Comparison of ENCODE assay signal across 21 cellular contexts in genomic region chr7:42689626-42690025, GRCh38.
"Had no signal": no experiment of that assay in that cellular context is flagged by ENCODE, and none has a peak within 500 bp of the region (broad histone marks: within the 10 kb centered on the region; RNA-seq: fewer than 3 reads in every experiment).

No MANE protein-coding gene starts in this region.

- H3K27ac ChIP-seq: left ventricle myocardium inferior, lower lobe of right lung, neural progenitor cell, ovary, stomach, thoracic aorta had no signal

- H3K9me3 Mint-ChIP-seq: dendritic cell treated with granulocyte-macrophage colony-stimulating factor and Interleukin-4, amounts not matched to agents 40 ng/mL and 50 ng/mL, for 4 days had no signal

- H3K27me3 Mint-ChIP-seq: dendritic cell treated with granulocyte-macrophage colony-stimulating factor and Interleukin-4, amounts not matched to agents 40 ng/mL and 50 ng/mL, for 4 days had no signal

- H3K4me1 ChIP-seq: left ventricle myocardium inferior, lower lobe of right lung had no signal

- H3K27me3 ChIP-seq: neural progenitor cell, ovary, stomach had no signal

- H3K36me3 Mint-ChIP-seq: immature natural killer cell; natural killer cell treated with Interleukin-12 subunit alpha and Interleukin-12 subunit beta and Interleukin-15 and Interleukin-18, amount 100 ng/mL, for 72 hours had no signal

- ATAC-seq: effector memory CD8-positive, alpha-beta T cell; left cardiac atrium; lower lobe of right lung; natural killer cell treated with Interleukin-12 subunit alpha and Interleukin-12 subunit beta and Interleukin-15 and Interleukin-18, amount 100 ng/mL, for 72 hours; right cardiac atrium had no signal

- H3K4me1 Mint-ChIP-seq: immature natural killer cell had no signal

- H3K27ac Mint-ChIP-seq: dendritic cell treated with granulocyte-macrophage colony-stimulating factor and Interleukin-4, amounts not matched to agents 40 ng/mL and 50 ng/mL, for 4 days; effector memory CD8-positive, alpha-beta T cell; immature natural killer cell; natural killer cell treated with Interleukin-12 subunit alpha and Interleukin-12 subunit beta and Interleukin-15 and Interleukin-18, amount 100 ng/mL, for 72 hours; neural progenitor cell had no signal

- DNase-seq: effector memory CD8-positive, alpha-beta T cell; erythroblast; foreskin fibroblast; immature natural killer cell; left cardiac atrium; left ventricle myocardium inferior; lower lobe of right lung; mesenchymal stem cell; midbrain; nucleus accumbens; ovary; right cardiac atrium; small intestine; stimulated activated CD4-positive, alpha-beta T cell treated with anti-CD3 and anti-CD28 coated beads, Interleukin-12 subunit alpha, Interleukin-12 subunit beta, amount 100 ng/mL, for 4 hours; stimulated activated naive CD4-positive, alpha-beta T cell; stomach; substantia nigra had no signal

- H3K4me3 Mint-ChIP-seq: dendritic cell treated with granulocyte-macrophage colony-stimulating factor and Interleukin-4, amounts not matched to agents 40 ng/mL and 50 ng/mL, for 4 days; effector memory CD8-positive, alpha-beta T cell; immature natural killer cell; natural killer cell treated with Interleukin-12 subunit alpha and Interleukin-12 subunit beta and Interleukin-15 and Interleukin-18, amount 100 ng/mL, for 72 hours; neural progenitor cell had no signal
